34 cellular contexts compared by ENCODE assay signal in the genomic region with DNA sequence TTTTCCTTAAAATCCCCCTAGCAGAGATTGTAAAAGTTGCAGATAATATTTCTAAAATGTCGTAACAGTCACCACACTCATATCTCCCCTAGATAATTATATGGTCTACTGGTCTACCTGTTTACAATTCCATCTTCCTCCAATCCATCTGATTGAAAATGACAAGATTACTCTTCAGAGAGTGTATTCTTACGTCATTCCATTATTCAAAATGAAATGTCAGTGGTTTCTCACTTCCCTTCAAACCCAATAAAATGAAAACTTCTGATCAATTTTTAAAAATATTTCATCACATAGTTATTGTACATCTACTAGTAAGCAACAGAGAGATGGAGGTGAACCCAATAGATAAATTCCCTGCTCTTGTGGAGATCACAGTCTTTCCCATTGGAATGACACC.
DNase-seq lines count a peak whose midpoint lies in the region; ATAC-seq, FAIRE-seq and TF ChIP-seq lines count a peak whose summit lies in the region.
"Had no signal": no experiment of that assay in that cellular context is flagged by ENCODE, and none has a peak within 500 bp of the region (broad histone marks: within the 10 kb centered on the region; RNA-seq: fewer than 3 reads in every experiment).

No MANE protein-coding gene starts in this region.

- H3K27me3 ChIP-seq in lower lobe of right lung (ENCODE audit: low read depth) (no peaks in the 10 kb centered on the region), small intestine (ENCODE audit: control insufficient read depth in 2 of 2, insufficient read depth in 2 of 2, low read length in 2 of 2) (no peaks in the 10 kb centered on the region)
- H3K27me3 ChIP-seq: hepatocyte, upper lobe of left lung had no signal

- no peaks in the 10 kb centered on the region for H3K36me3 Mint-ChIP-seq in activated CD4-positive, alpha-beta T cell treated with anti-CD3 and anti-CD28 coated beads for 36 hours (ENCODE audit: low read depth)
- H3K36me3 Mint-ChIP-seq: activated naive CD4-positive, alpha-beta T cell treated with anti-CD3 and anti-CD28 coated beads, Interleukin-2, amount 50 U/mL, for 72 hours had no signal

- no peak for TF ChIP-seq CTCF in lower lobe of right lung (IDR thresholded peaks at IDR 0.05)

- no peak for FAIRE-seq in small intestine (lab: Jason Lieb, UNC)
- FAIRE-seq: endometrium, frontal cortex had no signal

- POLR2A ChIA-PET in activated CD4-positive, alpha-beta T cell treated with anti-CD3 and anti-CD28 coated beads for 36 hours (lab: Charles Lee): no interaction called here

- H3K36me3 ChIP-seq in lower lobe of right lung (no peaks in the 10 kb centered on the region), small intestine (ENCODE audit: control insufficient read depth in 2 of 2, insufficient read depth in 2 of 2, low read length in 2 of 2) (no peaks in the 10 kb centered on the region)
- H3K36me3 ChIP-seq: upper lobe of left lung had no signal

- peaks cover 5% of the 10 kb centered on the region for H3K27me3 Mint-ChIP-seq in activated CD4-positive, alpha-beta T cell treated with anti-CD3 and anti-CD28 coated beads for 36 hours

- H3K4me1 Mint-ChIP-seq in activated CD4-positive, alpha-beta T cell treated with anti-CD3 and anti-CD28 coated beads for 36 hours: no peaks in the 10 kb centered on the region

- no peak for DNase-seq in activated CD4-positive, alpha-beta T cell treated with anti-CD3 and anti-CD28 coated beads for 36 hours
- no peak for DNase-seq in activated CD4-positive, alpha-beta T cell treated with anti-CD3 and anti-CD28 coated beads for 4 hours
- no peak for DNase-seq in foreskin melanocyte
- DNase-seq in lower lobe of right lung: no peak
- no peak for DNase-seq in small intestine
- DNase-seq: activated CD4-positive, alpha-beta T cell treated with anti-CD3 and anti-CD28 coated beads for 48 hours; activated CD8-positive, alpha-beta memory T cell treated with anti-CD3 and anti-CD28 coated beads for 24 hours; activated T-cell treated with anti-CD3 and anti-CD28 coated beads for 4 hours; Calu3; DMS79 treated with DMSO at 0.1 percent for 48 hours; dorsolateral prefrontal cortex; GDM1; H7; KG1; left cardiac atrium; mammary epithelial cell; NCI-H1105; NCI-H187; NCI-H2171; NCI-H82; stimulated activated CD4-positive, alpha-beta T cell treated with anti-CD3 and anti-CD28 coated beads, Interleukin-15, amount 100 ng/mL, for 24 hours; stimulated activated naive CD4-positive, alpha-beta T cell; T-helper 9 cell; upper lobe of left lung had no signal

- H3K9me3 Mint-ChIP-seq in activated CD4-positive, alpha-beta T cell treated with anti-CD3 and anti-CD28 coated beads for 36 hours (ENCODE audit: low read depth): no peaks in the 10 kb centered on the region

- H3K27ac ChIP-seq in lower lobe of right lung: no peak overlapping the region
- H3K27ac ChIP-seq in small intestine (ENCODE audit: low read depth in 1 of 2, low read length in 1 of 2): no peak overlapping the region
- H3K27ac ChIP-seq: 22Rv1, C4-2B, dorsolateral prefrontal cortex, hepatocyte, upper lobe of left lung, VCaP had no signal

- no peak overlapping the region for H3K4me3 ChIP-seq in lower lobe of right lung
- no peak overlapping the region for H3K4me3 ChIP-seq in small intestine (ENCODE audit: low read depth in 1 of 2, low read length in 2 of 2)
- H3K4me3 ChIP-seq: dorsolateral prefrontal cortex, hepatocyte, upper lobe of left lung had no signal

- intact Hi-C loops in activated CD4-positive, alpha-beta T cell treated with anti-CD3 and anti-CD28 coated beads for 36 hours (cut with DNase I, micrococcal nuclease): no loop called here
- intact Hi-C loops in lower lobe of right lung (cut with DNase I): no loop called here

- H3K4me1 ChIP-seq in lower lobe of right lung (no peaks in the 10 kb centered on the region), small intestine (ENCODE audit: control insufficient read depth in 2 of 2, insufficient read depth in 1 of 2, low read depth in 1 of 2, low read length in 1 of 2) (no peaks in the 10 kb centered on the region)
- H3K4me1 ChIP-seq: upper lobe of left lung had no signal

- H3K9me3 ChIP-seq in lower lobe of right lung (no peaks in the 10 kb centered on the region), small intestine (ENCODE audit: control insufficient read depth, low read depth) (no peaks in the 10 kb centered on the region)
- H3K9me3 ChIP-seq: upper lobe of left lung had no signal

- H3K27ac Mint-ChIP-seq in activated CD4-positive, alpha-beta T cell treated with anti-CD3 and anti-CD28 coated beads for 36 hours: no peak overlapping the region
- H3K27ac Mint-ChIP-seq: activated naive CD4-positive, alpha-beta T cell treated with anti-CD3 and anti-CD28 coated beads, Interleukin-2, amount 50 U/mL, for 72 hours had no signal

- WGBS in small intestine, 3 donors: 75 to 77% (median 76%) methylated on average over 2 of the region's 2 CpGs

- no peak overlapping the region for H3K4me3 Mint-ChIP-seq in activated CD4-positive, alpha-beta T cell treated with anti-CD3 and anti-CD28 coated beads for 36 hours

- ATAC-seq in activated CD4-positive, alpha-beta T cell treated with anti-CD3 and anti-CD28 coated beads for 36 hours: peak; percentile 23
- ATAC-seq in GM21360 (IDR thresholded peaks at IDR 0.05; ENCODE audit: unreplicated experiment): peak; percentile 59
- peak; percentile 45 for ATAC-seq in HG03103 (IDR thresholded peaks at IDR 0.05; ENCODE audit: low read depth, unreplicated experiment)
- no peak for ATAC-seq in GM21390 (IDR thresholded peaks at IDR 0.05; ENCODE audit: unreplicated experiment)
- ATAC-seq in lower lobe of right lung: no peak
- ATAC-seq: left cardiac atrium had no signal

- CTCF ChIA-PET in activated CD4-positive, alpha-beta T cell treated with anti-CD3 and anti-CD28 coated beads for 36 hours (lab: Charles Lee): no interaction called here

Comparison
In these comparisons a context has a peak if more than half of its experiments do, and no peak if none do; other contexts are left out.
1. ATAC-seq: peak in activated CD4-positive, alpha-beta T cell treated with anti-CD3 and anti-CD28 coated beads for 36 hours (single experiment), GM21360 (single experiment) and HG03103 (single experiment); none in GM21390 (single experiment) and lower lobe of right lung (0 of 2).